17 cellular contexts compared by ENCODE assay signal in genomic region chr7:50761722-50762121, GRCh38.
"Had no signal": no experiment of that assay in that cellular context is flagged by ENCODE, and none has a peak within 500 bp of the region (broad histone marks: within the 10 kb centered on the region; RNA-seq: fewer than 3 reads in every experiment).

No MANE protein-coding gene starts in this region.

- DNase-seq: activated CD4-positive, alpha-beta T cell treated with anti-CD3 and anti-CD28 coated beads, Interleukin-2, amount 50 U/mL, for 1 hour; activated CD4-positive, CD25-positive, alpha-beta regulatory T cell; kidney; left ventricle myocardium inferior; occipital lobe; stimulated activated CD4-positive, alpha-beta T cell treated with anti-CD3 and anti-CD28 coated beads, Interleukin-15, amount 100 ng/mL, for 24 hours; stimulated activated CD4-positive, alpha-beta T cell treated with anti-CD3 and anti-CD28 coated beads, Interleukin-4, amount 100 ng/mL, for 1 hour; stimulated activated naive CD4-positive, alpha-beta T cell treated with Interleukin-2 at 50 U/mL for 16 hours; substantia nigra had no signal

- H3K9me3 ChIP-seq: esophagus muscularis mucosa, left ventricle myocardium inferior, vagina had no signal

- H3K4me1 ChIP-seq: vagina had no signal

- H3K4me3 ChIP-seq: cardiac muscle cell, esophagus muscularis mucosa, hepatocyte, left ventricle myocardium inferior, tibial nerve, vagina had no signal

- H3K9me3 Mint-ChIP-seq: activated T-helper 2 cell treated with anti-CD3 and anti-CD28 coated beads, Interferon-gamma antibody, Interleukin-2, Interleukin-4, amounts not matched to agents 10 μg/mL and 5 μg/mL and 100 μg/mL, durations not matched to agents 14 hours and 24 hours and 36 hours; natural killer cell treated with Interleukin-12 subunit alpha and Interleukin-12 subunit beta and Interleukin-15 and Interleukin-18, amount 100 ng/mL, for 72 hours had no signal

- H3K27ac Mint-ChIP-seq: activated T-helper 2 cell treated with anti-CD3 and anti-CD28 coated beads, Interferon-gamma antibody, Interleukin-2, Interleukin-4, amounts not matched to agents 10 μg/mL and 5 μg/mL and 100 μg/mL, durations not matched to agents 14 hours and 24 hours and 36 hours; memory B cell had no signal

- H3K4me3 Mint-ChIP-seq: memory B cell; natural killer cell treated with Interleukin-12 subunit alpha and Interleukin-12 subunit beta and Interleukin-15 and Interleukin-18, amount 100 ng/mL, for 72 hours had no signal

- H3K27me3 Mint-ChIP-seq: memory B cell had no signal

- H3K36me3 ChIP-seq: cardiac muscle cell, left ventricle myocardium inferior, tibial nerve, vagina had no signal

- H3K36me3 Mint-ChIP-seq: natural killer cell treated with Interleukin-12 subunit alpha and Interleukin-12 subunit beta and Interleukin-15 and Interleukin-18, amount 100 ng/mL, for 72 hours had no signal

- H3K27me3 ChIP-seq: cardiac muscle cell, esophagus muscularis mucosa, hepatocyte, tibial nerve, vagina had no signal

- H3K27ac ChIP-seq: cardiac muscle cell, esophagus muscularis mucosa, hepatocyte, left ventricle myocardium inferior, tibial nerve, vagina had no signal
